9 cellular contexts compared by ENCODE assay signal in genomic region chr11:96215826-96216225, GRCh38.
A peak's percentile ranks its signal among the peaks of the same experiment; 100 is the strongest.
DNase-seq lines count a peak whose midpoint lies in the region; ATAC-seq and TF ChIP-seq lines count a peak whose summit lies in the region.
"Had no signal": no experiment of that assay in that cellular context is flagged by ENCODE, and none has a peak within 500 bp of the region (broad histone marks: within the 10 kb centered on the region; RNA-seq: fewer than 3 reads in every experiment).

No MANE protein-coding gene starts in this region.

- H2AFZ ChIP-seq in GM23248 = no peak overlapping the region

- H3K4me1 ChIP-seq in GM23248 (ENCODE audit: insufficient read depth) = peaks cover 68% of the 10 kb centered on the region
- H3K4me1 ChIP-seq in esophagus squamous epithelium = peaks cover 9 to 81% (median 45%) of the 10 kb centered on the region in 3 donors
- H3K4me1 ChIP-seq in spleen = peaks cover 69 to 100% (median 95%) of the 10 kb centered on the region in 6 donors

- peaks cover 77% of the 10 kb centered on the region for H3F3A ChIP-seq in GM23248 (ENCODE audit: insufficient read depth)

- DNase-seq in GM23248 = no peak
- DNase-seq in esophagus squamous epithelium (lab: John Stamatoyannopoulos, UW) = no peak
- DNase-seq in spleen = no peak
- no peak for DNase-seq in COR-L47 (lab: John Stamatoyannopoulos, UW)
- DNase-seq in GDM1 (lab: John Stamatoyannopoulos, UW) = no peak
- no peak for DNase-seq in NCI-H2029 (lab: John Stamatoyannopoulos, UW)
- DNase-seq: activated CD4-positive, alpha-beta T cell treated with anti-CD3 and anti-CD28 coated beads for 1 hour; effector CD4-positive, alpha-beta T cell had no signal

- H3K9ac ChIP-seq in GM23248 = 0 out of 2 replicates have a peak overlapping the region, but pooled peaks have one; percentile 26

- in situ Hi-C loops in GM23248 (cut with MboI) = no loop called here

- H3K9me3 ChIP-seq in GM23248 (ENCODE audit: low read depth) (no peaks in the 10 kb centered on the region), esophagus squamous epithelium (no peaks in the 10 kb centered on the region), spleen (no peaks in the 10 kb centered on the region)

- H3K27me3 ChIP-seq in GM23248 (replicated peaks; ENCODE audit: insufficient read depth) = no peaks in the 10 kb centered on the region
- H3K27me3 ChIP-seq in esophagus squamous epithelium = no peaks in the 10 kb centered on the region
- H3K27me3 ChIP-seq in spleen (replicated peaks in 1 of 7) = no peaks in the 10 kb centered on the region

- H3K4me3 ChIP-seq in GM23248 (no peak overlapping the region), esophagus squamous epithelium (no peak overlapping the region), spleen (peak overlapping the region in 1 of 8 donors; percentile 23)

- H3K36me3 ChIP-seq in GM23248 (ENCODE audit: low read depth) = no peaks in the 10 kb centered on the region
- no peaks in the 10 kb centered on the region for H3K36me3 ChIP-seq in esophagus squamous epithelium
- no peaks in the 10 kb centered on the region for H3K36me3 ChIP-seq in spleen

- peak; percentile 17 for ATAC-seq in SK-N-SH treated with all-trans-retinoic acid at 6 μM for 48 hours

- H3K4me2 ChIP-seq in GM23248 (ENCODE audit: unreplicated experiment) = no peak overlapping the region

- H4K20me1 ChIP-seq in GM23248 (ENCODE audit: insufficient read depth) = no peaks in the 10 kb centered on the region

- peaks cover 100% of the 10 kb centered on the region for H3K79me2 ChIP-seq in GM23248 (ENCODE audit: insufficient read depth)

- H3K9me2 ChIP-seq in GM23248 (ENCODE audit: insufficient read depth) = no peaks in the 10 kb centered on the region

- H3K27ac ChIP-seq in GM23248 = peak overlapping the region; percentile 59
- peak overlapping the region; percentile 51 to 89 (median 76) for H3K27ac ChIP-seq in esophagus squamous epithelium
- peak overlapping the region; percentile 76 to 92 (median 88) for H3K27ac ChIP-seq in spleen

- TF ChIP-seq POLR2A in esophagus squamous epithelium (IDR thresholded peaks at IDR 0.05) (no peak), spleen (IDR thresholded peaks at IDR 0.05) (no peak)

- no peak for TF ChIP-seq CTCF in esophagus squamous epithelium (IDR thresholded peaks at IDR 0.05)
- no peak for TF ChIP-seq CTCF in spleen (IDR thresholded peaks at IDR 0.05 in 8 of 11, conservative IDR thresholded peaks at IDR 0.05 in 3 of 11)

- intact Hi-C loops in esophagus squamous epithelium (cut with DNase I) (no loop called here), spleen (cut with DNase I; ENCODE audit: low total_unique reads) (no loop called here)

TF ChIP-seq in SK-N-SH treated with all-trans-retinoic acid at 6 μM for 48 hours, 23 proteins besides CTCF, POLR2A, EP300 and RAD21 (continues in another document):
- no peak for TF ChIP-seq CSDC2 (CRISPR knock-in tag; IDR thresholded peaks at IDR 0.05)
- TF ChIP-seq, protein P1, sequence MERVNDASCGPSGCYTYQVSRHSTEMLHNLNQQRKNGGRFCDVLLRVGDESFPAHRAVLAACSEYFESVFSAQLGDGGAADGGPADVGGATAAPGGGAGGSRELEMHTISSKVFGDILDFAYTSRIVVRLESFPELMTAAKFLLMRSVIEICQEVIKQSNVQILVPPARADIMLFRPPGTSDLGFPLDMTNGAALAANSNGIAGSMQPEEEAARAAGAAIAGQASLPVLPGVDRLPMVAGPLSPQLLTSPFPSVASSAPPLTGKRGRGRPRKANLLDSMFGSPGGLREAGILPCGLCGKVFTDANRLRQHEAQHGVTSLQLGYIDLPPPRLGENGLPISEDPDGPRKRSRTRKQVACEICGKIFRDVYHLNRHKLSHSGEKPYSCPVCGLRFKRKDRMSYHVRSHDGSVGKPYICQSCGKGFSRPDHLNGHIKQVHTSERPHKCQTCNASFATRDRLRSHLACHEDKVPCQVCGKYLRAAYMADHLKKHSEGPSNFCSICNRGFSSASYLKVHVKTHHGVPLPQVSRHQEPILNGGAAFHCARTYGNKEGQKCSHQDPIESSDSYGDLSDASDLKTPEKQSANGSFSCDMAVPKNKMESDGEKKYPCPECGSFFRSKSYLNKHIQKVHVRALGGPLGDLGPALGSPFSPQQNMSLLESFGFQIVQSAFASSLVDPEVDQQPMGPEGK (CRISPR knock-in tag; IDR thresholded peaks at IDR 0.05; ENCODE audit: borderline replicate concordance) = no peak
- no peak for TF ChIP-seq ISL1 (CRISPR knock-in tag; IDR thresholded peaks at IDR 0.05)
- no peak for TF ChIP-seq SNAI2 (CRISPR knock-in tag; IDR thresholded peaks at IDR 0.05)
- no peak for TF ChIP-seq ZFP30 (CRISPR knock-in tag; IDR thresholded peaks at IDR 0.05)
- TF ChIP-seq RARB (CRISPR knock-in tag; IDR thresholded peaks at IDR 0.05) = no peak
- TF ChIP-seq POU6F1 (CRISPR knock-in tag; IDR thresholded peaks at IDR 0.05; ENCODE audit: borderline replicate concordance, low read depth) = no peak
- TF ChIP-seq ARNTL (CRISPR knock-in tag; IDR thresholded peaks at IDR 0.05; ENCODE audit: borderline replicate concordance, low read depth) = no peak
- TF ChIP-seq BACH2 (CRISPR knock-in tag; IDR thresholded peaks at IDR 0.05; ENCODE audit: borderline replicate concordance) = no peak
- no peak for TF ChIP-seq OSR1 (CRISPR knock-in tag; IDR thresholded peaks at IDR 0.05)
- TF ChIP-seq PPARA (CRISPR knock-in tag; IDR thresholded peaks at IDR 0.05; ENCODE audit: borderline replicate concordance) = no peak
- no peak for TF ChIP-seq ZC3H10 (CRISPR knock-in tag; IDR thresholded peaks at IDR 0.05)
- no peak for TF ChIP-seq ESRRG (CRISPR knock-in tag; IDR thresholded peaks at IDR 0.05)
- no peak for TF ChIP-seq ZNF70 (CRISPR knock-in tag; IDR thresholded peaks at IDR 0.05)
- TF ChIP-seq, protein P2, sequence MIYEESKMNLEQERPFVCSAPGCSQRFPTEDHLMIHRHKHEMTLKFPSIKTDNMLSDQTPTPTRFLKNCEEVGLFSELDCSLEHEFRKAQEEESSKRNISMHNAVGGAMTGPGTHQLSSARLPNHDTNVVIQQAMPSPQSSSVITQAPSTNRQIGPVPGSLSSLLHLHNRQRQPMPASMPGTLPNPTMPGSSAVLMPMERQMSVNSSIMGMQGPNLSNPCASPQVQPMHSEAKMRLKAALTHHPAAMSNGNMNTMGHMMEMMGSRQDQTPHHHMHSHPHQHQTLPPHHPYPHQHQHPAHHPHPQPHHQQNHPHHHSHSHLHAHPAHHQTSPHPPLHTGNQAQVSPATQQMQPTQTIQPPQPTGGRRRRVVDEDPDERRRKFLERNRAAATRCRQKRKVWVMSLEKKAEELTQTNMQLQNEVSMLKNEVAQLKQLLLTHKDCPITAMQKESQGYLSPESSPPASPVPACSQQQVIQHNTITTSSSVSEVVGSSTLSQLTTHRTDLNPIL (CRISPR knock-in tag; IDR thresholded peaks at IDR 0.05; ENCODE audit: low read depth) = no peak
- TF ChIP-seq ZFP3 (CRISPR knock-in tag; IDR thresholded peaks at IDR 0.05) = no peak
- no peak for TF ChIP-seq TSHZ2 (CRISPR knock-in tag; IDR thresholded peaks at IDR 0.05)
- TF ChIP-seq CSRNP3 (CRISPR knock-in tag; IDR thresholded peaks at IDR 0.05) = no peak
- no peak for TF ChIP-seq GLIS3 (CRISPR knock-in tag; IDR thresholded peaks at IDR 0.05)
